ENCODE assay signal across 13 cellular contexts in the genomic region with DNA sequence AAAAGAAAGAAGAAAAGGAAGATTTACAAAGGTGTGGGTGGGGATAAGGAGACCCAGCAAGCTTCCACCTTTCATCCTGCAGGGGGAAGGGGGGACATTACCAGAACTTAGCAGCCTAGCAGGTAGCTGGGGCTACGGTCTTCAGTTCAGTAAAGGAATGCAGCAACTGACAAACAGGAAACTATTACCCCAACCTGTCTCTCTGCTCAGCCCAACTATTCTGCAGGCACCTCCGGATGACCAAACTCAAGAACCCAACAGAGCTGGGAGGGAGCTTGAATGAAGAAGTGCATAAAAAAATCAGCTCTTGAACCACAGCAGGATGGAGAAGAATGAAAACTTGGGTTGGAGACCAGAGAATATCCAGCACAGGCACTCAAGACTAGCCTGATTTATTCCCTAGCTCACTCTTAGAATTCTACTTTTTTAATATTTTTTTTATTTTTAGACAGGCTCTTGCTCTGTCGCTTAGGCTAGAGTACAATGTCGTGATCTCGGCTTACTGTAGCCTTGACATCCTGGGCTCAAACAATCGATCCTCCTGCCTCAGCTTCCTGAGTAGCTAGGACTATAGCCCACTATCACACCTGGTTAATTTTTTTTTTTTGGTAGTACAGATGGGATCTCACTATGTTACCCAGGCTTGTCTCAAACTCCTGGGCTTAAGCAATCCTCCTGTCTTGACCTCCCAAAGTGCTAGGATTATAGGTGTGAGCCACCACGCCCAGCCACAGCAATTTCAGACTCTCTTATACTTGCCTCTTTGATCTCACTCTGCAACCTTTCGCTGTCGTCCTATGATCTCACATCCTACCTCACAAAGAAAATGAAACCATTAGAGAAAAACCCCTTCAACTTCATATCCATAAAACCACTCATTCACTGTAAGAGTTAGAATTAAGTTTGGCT. TPM values are rescaled to one million over a fixed set of nuclear protein-coding genes. Genes with fewer than 3 reads are reported as not detected.
A peak's percentile ranks its signal among the peaks of the same experiment; 100 is the strongest.
DNase-seq lines count a peak whose midpoint lies in the region; ATAC-seq, FAIRE-seq and TF ChIP-seq lines count a peak whose summit lies in the region.
"Had no signal": no experiment of that assay in that cellular context is flagged by ENCODE, and none has a peak within 500 bp of the region (broad histone marks: within the 10 kb centered on the region; RNA-seq: fewer than 3 reads in every experiment).

No MANE protein-coding gene starts in this region.

- DNase-seq in CD8-positive, alpha-beta memory T cell = peak in 4 of 5 donors; percentile 1 to 71 (median 57)
- peak; percentile 21 for DNase-seq in activated T-helper 9 cell treated with anti-CD3 and anti-CD28 coated beads, Interleukin-2, amount 50 U/mL, for 16 hours (ENCODE audit: low read depth)
- DNase-seq in right atrium auricular region (ENCODE audit: low spot score) = no peak
- DNase-seq in HepG2 (ENCODE audit: low spot score) = no peak
- DNase-seq in NCI-H2107 treated with DMSO at 0.1 percent for 48 hours (lab: John Stamatoyannopoulos, UW; ENCODE audit: unreplicated experiment) = no peak
- DNase-seq in HPDE6-E6E7 (ENCODE audit: extremely low spot score) = no peak
- DNase-seq: anterior cingulate cortex, C1 segment of cervical spinal cord, testis had no signal

- H3K4me2 ChIP-seq in HepG2 (ENCODE audit: low read depth, low read length) = no peak overlapping the region

- H3K9ac ChIP-seq in HepG2 (ENCODE audit: insufficient read depth, low read depth, low read length) = no peak overlapping the region
- H3K9ac ChIP-seq: parathyroid adenoma had no signal

- no peak for TF ChIP-seq POLR2A in HepG2 (IDR thresholded peaks at IDR 0.05; ENCODE audit: insufficient read depth in 1 of 2, low read depth in 2 of 2, low read length in 2 of 2)

- H3K9me3 ChIP-seq in CD8-positive, alpha-beta memory T cell (ENCODE audit: low read length) = no peaks in the 10 kb centered on the region
- H3K9me3 ChIP-seq in right atrium auricular region (no peaks in the 10 kb centered on the region), HepG2 (ENCODE audit: low read length) (no peaks in the 10 kb centered on the region)
- H3K9me3 ChIP-seq: Peyer's patch, testis had no signal

- H3K27me3 Mint-ChIP-seq in CD8-positive, alpha-beta memory T cell = no peaks in the 10 kb centered on the region

- ATAC-seq in GM21360 (IDR thresholded peaks at IDR 0.05; ENCODE audit: unreplicated experiment) (peak; percentile 52), HG03354 (IDR thresholded peaks at IDR 0.05; ENCODE audit: poor library complexity, severe bottlenecking, unreplicated experiment) (peak; percentile 44), HepG2 (no peak)

- no peaks in the 10 kb centered on the region for H3K36me3 ChIP-seq in CD8-positive, alpha-beta memory T cell (ENCODE audit: insufficient read depth, low read length)
- H3K36me3 ChIP-seq in right atrium auricular region (no peaks in the 10 kb centered on the region), HepG2 (replicated peaks in 1 of 2; ENCODE audit: control insufficient read depth in 1 of 2, insufficient read depth in 2 of 2, low read length in 2 of 2) (no peaks in the 10 kb centered on the region)
- H3K36me3 ChIP-seq: Peyer's patch had no signal

- BruUV-seq in HepG2 (replicated peaks; lab: Mats Ljungman, UMichigan) = no TSS peak

- H3K27me3 ChIP-seq in CD8-positive, alpha-beta memory T cell (ENCODE audit: insufficient read depth, low read length, poor library complexity, severe bottlenecking) = no peaks in the 10 kb centered on the region
- no peaks in the 10 kb centered on the region for H3K27me3 ChIP-seq in right atrium auricular region
- H3K27me3 ChIP-seq in HepG2 (ENCODE audit: control insufficient read depth in 1 of 2, insufficient read depth in 2 of 2, low read length in 2 of 2) = no peaks in the 10 kb centered on the region; a peak in 1 of 5 replicates
- H3K27me3 ChIP-seq: Peyer's patch, testis had no signal

- no peaks in the 10 kb centered on the region for H3K79me2 ChIP-seq in HepG2 (ENCODE audit: insufficient read depth, low read length)
- H3K79me2 ChIP-seq: parathyroid adenoma had no signal

- H3K4me1 ChIP-seq in CD8-positive, alpha-beta memory T cell (ENCODE audit: insufficient read depth, low read length) = peaks cover 34% of the 10 kb centered on the region
- H3K4me1 ChIP-seq in right atrium auricular region (no peaks in the 10 kb centered on the region), HepG2 (ENCODE audit: insufficient read depth, low read length) (no peaks in the 10 kb centered on the region)
- H3K4me1 ChIP-seq: parathyroid adenoma, testis had no signal

- peak overlapping the region; percentile 48 to 84 (median 78) for H3K4me3 Mint-ChIP-seq in CD8-positive, alpha-beta memory T cell

- TF ChIP-seq CTCF in right atrium auricular region (IDR thresholded peaks at IDR 0.05) (no peak), HepG2 (CRISPR knock-in tag; IDR thresholded peaks at IDR 0.05) (no peak)

- H3K27ac ChIP-seq in CD8-positive, alpha-beta memory T cell (ENCODE audit: low read depth, low read length) = no peak overlapping the region
- H3K27ac ChIP-seq in right atrium auricular region (no peak overlapping the region), HepG2 (ENCODE audit: extremely low read length, insufficient read depth, low read length) (no peak overlapping the region)
- H3K27ac ChIP-seq: parathyroid adenoma, Peyer's patch, testis had no signal

- WGBS in HepG2 (ENCODE audit: low lambda C conversion rate) = 22% methylated on average over 9 of the region's 9 CpGs

- no peaks in the 10 kb centered on the region for H4K20me1 ChIP-seq in HepG2 (ENCODE audit: insufficient read depth, low read length)

- CTCF ChIA-PET in CD8-positive, alpha-beta memory T cell (lab: Charles Lee) = interaction anchor here (2.3 kb wide), 1 partner anchor 8 kb away, joined by 6 read pairs; no protein-coding TSS in a partner anchor
- CTCF ChIA-PET in HepG2 (lab: Yijun Ruan, JAX; ENCODE audit: low intra/inter-chr PET ratio, low total read pairs) = no interaction called here

- TF ChIP-seq EP300 in HepG2 (IDR thresholded peaks at IDR 0.05; ENCODE audit: low read depth in 2 of 2, low read length in 2 of 2) (no peak), HepG2 (CRISPR knock-in tag; IDR thresholded peaks at IDR 0.05; ENCODE audit: borderline replicate concordance) (no peak)

- H3K36me3 Mint-ChIP-seq in CD8-positive, alpha-beta memory T cell = no peaks in the 10 kb centered on the region

- no peak for TF ChIP-seq RAD21 in HepG2 (CRISPR knock-in tag; IDR thresholded peaks at IDR 0.05)

- peaks cover 36 to 43% (median 42%) of the 10 kb centered on the region in 3 donors for H3K4me1 Mint-ChIP-seq in CD8-positive, alpha-beta memory T cell

- FAIRE-seq in HepG2 (lab: Jason Lieb, UNC) = no peak

- no peak overlapping the region for H3K4me3 ChIP-seq in CD8-positive, alpha-beta memory T cell (ENCODE audit: low read length)
- no peak overlapping the region for H3K4me3 ChIP-seq in right atrium auricular region
- H3K4me3 ChIP-seq in HepG2 (replicated peaks in 1 of 3; ENCODE audit: insufficient read depth in 1 of 3, low read depth in 2 of 3, low read length in 3 of 3) = no peak overlapping the region
- H3K4me3 ChIP-seq: Peyer's patch, testis had no signal

- intact Hi-C loops in HepG2 (cut with micrococcal nuclease; ENCODE audit: unreplicated experiment) = no loop called here

- no peaks in the 10 kb centered on the region for H3K9me3 Mint-ChIP-seq in CD8-positive, alpha-beta memory T cell

- POLR2A ChIA-PET in CD8-positive, alpha-beta memory T cell (lab: Charles Lee) = interaction anchor here (1.0 to 1.2 kb wide), 3 partner anchors 22 to 76 kb away, joined by 3 to 8 read pairs (median 3); partner anchors contain the start of gene OTUD1
- POLR2A ChIA-PET in HepG2 (lab: Yijun Ruan, JAX) = no interaction called here

- in situ Hi-C loops in HepG2 (cut with HindIII; ENCODE audit: extremely low pct_ligation_motif_present, low pct_unique_long_range_greater_than_20kb) = no loop called here

- H3K27ac Mint-ChIP-seq in CD8-positive, alpha-beta memory T cell = peak overlapping the region; percentile 74 to 97 (median 94)

- H2AFZ ChIP-seq in HepG2 (ENCODE audit: low read length) = no peak overlapping the region
- H2AFZ ChIP-seq: parathyroid adenoma had no signal

TF ChIP-seq in HepG2, 621 proteins besides CTCF, POLR2A, EP300 and RAD21:
- no peak for TF ChIP-seq NR2F1 (CRISPR knock-in tag; IDR thresholded peaks at IDR 0.05)
- no peak for TF ChIP-seq DPF2 (CRISPR knock-in tag; IDR thresholded peaks at IDR 0.05; ENCODE audit: borderline replicate concordance, low read depth)
- no peak for TF ChIP-seq BHLHE40 (IDR thresholded peaks at IDR 0.05; ENCODE audit: low read length)
TF ChIP-seq in HepG2: peak in this region for 0.

RNA-seq across cellular contexts. Expression of gene C10orf67, which starts 18.5 kb away (rescaled TPM):
- not detected for total RNA-seq in CD8-positive, alpha-beta memory T cell
- 0.26 TPM for polyA plus RNA-seq in CD8-positive, alpha-beta memory T cell
- under 1 TPM; 0.16 to 0.44 TPM for total RNA-seq in right atrium auricular region
- not detected in 2 replicates for total RNA-seq in HepG2 (2016; rRNA removed; fragmentation: Illumina TruSeq; extraction: Trizol)
- total RNA-seq in HepG2 (2016; cell fraction: cytosol; rRNA removed; fragmentation: Illumina TruSeq; extraction: Trizol; ENCODE audit: low read depth) = not detected in 2 replicates
- total RNA-seq in HepG2 (2016; cell fraction: insoluble cytoplasmic fraction; rRNA removed; fragmentation: Illumina TruSeq; extraction: Trizol) = not detected in 2 replicates
- not detected in 2 replicates for total RNA-seq in HepG2 (2016; cell fraction: membrane; rRNA removed; fragmentation: Illumina TruSeq; extraction: Trizol)
- total RNA-seq in HepG2 (2016; cell fraction: nucleus; rRNA removed; fragmentation: Illumina TruSeq; extraction: Trizol) = not detected in 2 replicates
- not detected in 2 replicates for polyA plus RNA-seq in HepG2 (2011; rRNA removed)
- not detected in 2 replicates for polyA plus RNA-seq in HepG2 (2011; cell fraction: cytosol; rRNA removed)
- polyA plus RNA-seq in HepG2 (2011; cell fraction: nucleus; rRNA removed) = not detected in 2 replicates
- polyA plus RNA-seq in HepG2 (2012) = not detected in 2 replicates
- not detected in 2 replicates for polyA plus RNA-seq in HepG2 (2016; cell fraction: cytosol; fragmentation: Illumina TruSeq; extraction: Trizol; ENCODE audit: low read depth)
- polyA plus RNA-seq in HepG2 (2016; cell fraction: insoluble cytoplasmic fraction; fragmentation: Illumina TruSeq; extraction: Trizol; ENCODE audit: low read depth) = not detected in 2 replicates
- polyA plus RNA-seq in HepG2 (2016; cell fraction: membrane; fragmentation: Illumina TruSeq; extraction: Trizol; ENCODE audit: low read depth) = not detected in 2 replicates
- polyA plus RNA-seq in HepG2 (2016; cell fraction: nucleus; fragmentation: Illumina TruSeq; extraction: Trizol; ENCODE audit: insufficient read depth, low read depth) = not detected in 2 replicates
- polyA minus RNA-seq in HepG2 (2011; rRNA and poly(A)+ RNA removed; ENCODE audit: low replicate concordance) = 0.23 TPM in 1 of 2 replicates, not detected in the other
- not detected in 2 replicates for polyA minus RNA-seq in HepG2 (2011; cell fraction: cytosol; rRNA and poly(A)+ RNA removed)
- not detected in 2 replicates for polyA minus RNA-seq in HepG2 (2011; cell fraction: nucleus; rRNA and poly(A)+ RNA removed)

Comparison
In these comparisons a context has a peak if more than half of its experiments do, and no peak if none do; other contexts are left out.
1. DNase-seq: peak in CD8-positive, alpha-beta memory T cell (4 of 5) and activated T-helper 9 cell treated with anti-CD3 and anti-CD28 coated beads, Interleukin-2, amount 50 U/mL, for 16 hours (single experiment); none in right atrium auricular region (single experiment), HepG2 (single experiment), NCI-H2107 treated with DMSO at 0.1 percent for 48 hours (single experiment) and HPDE6-E6E7 (single experiment).